In the genomic region with DNA sequence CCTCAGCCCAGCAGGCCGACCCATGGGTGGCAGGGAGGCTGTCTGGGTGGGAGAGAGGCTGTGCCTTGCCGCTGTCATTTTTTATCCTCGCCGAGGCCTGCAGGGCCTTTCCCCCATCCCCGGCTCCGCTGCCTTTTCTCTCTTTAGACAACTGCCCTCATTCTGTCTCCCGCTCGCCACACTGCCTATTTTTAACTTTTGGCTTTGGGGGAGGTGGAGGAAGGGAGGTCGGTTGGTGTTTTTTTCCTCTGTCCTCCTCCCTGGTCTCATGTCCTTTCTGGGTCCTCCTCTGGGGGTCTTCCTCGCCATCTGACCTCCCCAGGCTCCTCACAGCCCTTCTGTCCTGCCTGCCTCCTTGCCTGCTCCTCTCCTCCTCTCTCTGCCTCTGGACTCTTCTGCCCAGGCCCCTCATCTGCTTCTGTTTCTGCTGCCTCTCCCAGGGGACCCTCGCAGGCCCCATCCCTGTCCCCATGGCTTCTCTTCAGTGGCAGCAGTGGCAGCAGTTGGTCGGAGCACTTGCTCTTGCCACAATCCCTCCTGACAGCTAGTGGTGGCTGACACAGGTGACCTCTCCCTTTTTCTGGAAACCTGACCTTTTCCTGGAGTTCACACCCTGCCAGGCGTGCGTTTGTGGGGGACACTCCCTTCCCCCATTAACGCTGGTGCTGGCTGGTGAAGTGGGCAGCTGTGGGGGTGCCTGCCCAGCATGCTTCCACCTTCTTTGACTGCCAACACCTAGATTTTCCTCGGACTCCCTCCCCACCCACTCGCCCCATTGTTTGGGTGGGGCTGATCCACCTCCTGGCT, we compare ENCODE assay signal across 28 cellular contexts. TPM values are rescaled to one million over a fixed set of nuclear protein-coding genes. Genes with fewer than 3 reads are reported as not detected.
A peak's percentile ranks its signal among the peaks of the same experiment; 100 is the strongest.
DNase-seq lines count a peak whose midpoint lies in the region; TF ChIP-seq lines count a peak whose summit lies in the region.
"Had no signal": no experiment of that assay in that cellular context is flagged by ENCODE, and none has a peak within 500 bp of the region (broad histone marks: within the 10 kb centered on the region; RNA-seq: fewer than 3 reads in every experiment).

No MANE protein-coding gene starts in this region.

- in situ Hi-C loops in transverse colon (cut with MboI; ENCODE audit: low pct_ligation_motif_present in 1 of 4, low pct_unique_long_range_greater_than_20kb in 1 of 4, low sequenced_read_pairs in 3 of 4) = loop anchor here in 1 of 4 donors (10.0 kb wide), 1 partner anchor 297 kb away; no protein-coding TSS in a partner anchor

- H3K27me3 Mint-ChIP-seq in glutamatergic neuron (ENCODE audit: unreplicated experiment) (peaks cover 4% of the 10 kb centered on the region), nephron progenitor cell (ENCODE audit: low read depth, poor library complexity) (peaks cover 17% of the 10 kb centered on the region)
- H3K27me3 Mint-ChIP-seq: activated CD8-positive, alpha-beta T cell treated with anti-CD3 and anti-CD28 coated beads for 36 hours; activated naive CD8-positive, alpha-beta T cell treated with anti-CD3 and anti-CD28 coated beads, Interleukin-2, amount 50 U/mL, for 24 hours had no signal

- peak; percentile 28 for DNase-seq in activated effector memory CD4-positive, alpha-beta T cell treated with anti-CD3 and anti-CD28 coated beads, Interleukin-2, amount 50 U/mL, for 16 hours
- DNase-seq in activated effector memory CD4-positive, alpha-beta T cell treated with Interleukin-2 at 50 U/mL for 16 hours = no peak
- DNase-seq in glutamatergic neuron = peak; percentile 41
- no peak for DNase-seq in nephron progenitor cell
- peak; percentile 3 for DNase-seq in transverse colon
- no peak for DNase-seq in NOMO-1 treated with DMSO at 0.1 percent for 48 hours (lab: John Stamatoyannopoulos, UW; ENCODE audit: unreplicated experiment)
- DNase-seq in activated naive CD4-positive, alpha-beta T cell treated with Interleukin-2 at 50 U/mL for 16 hours = no peak
- DNase-seq in GM10266 (ENCODE audit: extremely low spot score) = no peak
- DNase-seq: activated CD4-positive, alpha-beta T cell treated with anti-CD3 and anti-CD28 coated beads for 1 hour; activated CD8-positive, alpha-beta T cell treated with anti-CD3 and anti-CD28 coated beads for 36 hours; activated naive CD8-positive, alpha-beta T cell treated with anti-CD3 and anti-CD28 coated beads, Interleukin-2, amount 50 U/mL, for 24 hours; DMS153; effector CD4-positive, alpha-beta T cell; H9; mesendoderm; NCI-H1092; NCI-H1930; NCI-H526; NK-92 treated with Interleukin-12 subunit alpha and Interleukin-12 subunit beta, amount 100 ng/mL, for 24 hours; nucleus accumbens; PC-9; stimulated activated CD4-positive, alpha-beta T cell treated with anti-CD3 and anti-CD28 coated beads, Interleukin-2, amount 100 ng/mL, for 24 hours; stomach; T-cell had no signal

- peak overlapping the region; percentile 45 for H3K27ac Mint-ChIP-seq in glutamatergic neuron (ENCODE audit: unreplicated experiment)
- H3K27ac Mint-ChIP-seq in nephron progenitor cell = peak overlapping the region; percentile 76
- H3K27ac Mint-ChIP-seq: activated CD8-positive, alpha-beta T cell treated with anti-CD3 and anti-CD28 coated beads for 36 hours; activated naive CD8-positive, alpha-beta T cell treated with anti-CD3 and anti-CD28 coated beads, Interleukin-2, amount 50 U/mL, for 24 hours; activated T-helper 17 cell treated with anti-CD3 and anti-CD28 coated beads, Interleukin-2, amount 50 U/mL, for 72 hours; H9; IgD-negative memory B cell; T-cell had no signal

- no peak overlapping the region for H3K27ac ChIP-seq in transverse colon
- H3K27ac ChIP-seq: epithelial cell of prostate, PC-9, stomach, tibial nerve had no signal

- TF ChIP-seq EP300 in transverse colon (IDR thresholded peaks at IDR 0.05; ENCODE audit: low read depth) = no peak

- no peaks in the 10 kb centered on the region for H3K36me3 Mint-ChIP-seq in glutamatergic neuron (ENCODE audit: unreplicated experiment)
- H3K36me3 Mint-ChIP-seq in nephron progenitor cell (ENCODE audit: low read depth) = no peaks in the 10 kb centered on the region
- H3K36me3 Mint-ChIP-seq: IgD-negative memory B cell, T-cell had no signal

- peak overlapping the region; percentile 23 for H3K4me3 Mint-ChIP-seq in glutamatergic neuron (ENCODE audit: unreplicated experiment)
- H3K4me3 Mint-ChIP-seq in nephron progenitor cell = no peak overlapping the region
- H3K4me3 Mint-ChIP-seq: activated CD8-positive, alpha-beta T cell treated with anti-CD3 and anti-CD28 coated beads for 36 hours; activated naive CD8-positive, alpha-beta T cell treated with anti-CD3 and anti-CD28 coated beads, Interleukin-2, amount 50 U/mL, for 24 hours; activated T-helper 17 cell treated with anti-CD3 and anti-CD28 coated beads, Interleukin-2, amount 50 U/mL, for 72 hours; H9; T-cell had no signal

- no peak for TF ChIP-seq POLR2A in transverse colon (IDR thresholded peaks at IDR 0.05)

- no peak overlapping the region for H3K4me3 ChIP-seq in transverse colon
- H3K4me3 ChIP-seq: PC-9, stomach, tibial nerve had no signal

- H3K36me3 ChIP-seq in transverse colon = no peaks in the 10 kb centered on the region
- H3K36me3 ChIP-seq: stomach, tibial nerve had no signal

- TF ChIP-seq CTCF in glutamatergic neuron (IDR thresholded peaks at IDR 0.05; ENCODE audit: partially characterized antibody, unreplicated experiment) = no peak
- TF ChIP-seq CTCF in nephron progenitor cell (IDR thresholded peaks at IDR 0.05) = no peak
- no peak for TF ChIP-seq CTCF in transverse colon (IDR thresholded peaks at IDR 0.05)
- TF ChIP-seq CTCF in GM10266 (IDR thresholded peaks at IDR 0.05; ENCODE audit: control insufficient read depth, insufficient read depth, low read depth, missing control alignments) = no peak

- intact Hi-C loops in transverse colon (cut with DNase I; ENCODE audit: low total_unique reads) = no loop called here

- H3K9me3 Mint-ChIP-seq in glutamatergic neuron (ENCODE audit: unreplicated experiment) (no peaks in the 10 kb centered on the region), nephron progenitor cell (no peaks in the 10 kb centered on the region)
- H3K9me3 Mint-ChIP-seq: activated naive CD8-positive, alpha-beta T cell treated with anti-CD3 and anti-CD28 coated beads, Interleukin-2, amount 50 U/mL, for 24 hours; activated T-helper 17 cell treated with anti-CD3 and anti-CD28 coated beads, Interleukin-2, amount 50 U/mL, for 72 hours; T-cell had no signal

- H3K27me3 ChIP-seq in transverse colon = no peaks in the 10 kb centered on the region
- H3K27me3 ChIP-seq: stomach, tibial nerve had no signal

- peaks cover 4 to 23% (median 10%) of the 10 kb centered on the region in 4 donors for H3K4me1 ChIP-seq in transverse colon

- H3K4me1 Mint-ChIP-seq in glutamatergic neuron (ENCODE audit: low read depth, unreplicated experiment) (peaks cover 23% of the 10 kb centered on the region), nephron progenitor cell (peaks cover 51% of the 10 kb centered on the region)
- H3K4me1 Mint-ChIP-seq: activated naive CD8-positive, alpha-beta T cell treated with anti-CD3 and anti-CD28 coated beads, Interleukin-2, amount 50 U/mL, for 24 hours; activated T-helper 17 cell treated with anti-CD3 and anti-CD28 coated beads, Interleukin-2, amount 50 U/mL, for 72 hours; T-cell had no signal

- H3K9me3 ChIP-seq in transverse colon = no peaks in the 10 kb centered on the region
- H3K9me3 ChIP-seq: stomach, tibial nerve had no signal

- 68 to 72% methylated on average over 4 to 17 of the region's 17 CpGs for WGBS in transverse colon (ENCODE audit: low coverage in 1 of 2), 2 donors

RNA-seq across cellular contexts. Expression of gene PCBD1, which starts 19.5 kb away (rescaled TPM):
- 29.1 TPM for total RNA-seq in glutamatergic neuron (ENCODE audit: unreplicated experiment)
- total RNA-seq in transverse colon = 10 to 100 TPM; 21.7 to 69.6 (median 44.8) TPM

Comparison
In these comparisons a context has a peak if more than half of its experiments do, and no peak if none do; other contexts are left out.
1. DNase-seq: peak in activated effector memory CD4-positive, alpha-beta T cell treated with anti-CD3 and anti-CD28 coated beads, Interleukin-2, amount 50 U/mL, for 16 hours (single experiment), glutamatergic neuron (single experiment) and transverse colon (single experiment); none in activated effector memory CD4-positive, alpha-beta T cell treated with Interleukin-2 at 50 U/mL for 16 hours (single experiment), nephron progenitor cell (single experiment), NOMO-1 treated with DMSO at 0.1 percent for 48 hours (single experiment), activated naive CD4-positive, alpha-beta T cell treated with Interleukin-2 at 50 U/mL for 16 hours (single experiment) and GM10266 (single experiment).